In genomic region chr1:244862354-244862698, GRCh38 we compare ENCODE assay signal across 1 cellular context.
TF ChIP-seq lines count a peak whose summit lies in the region.

No MANE protein-coding gene starts in this region.

TF ChIP-seq in HepG2, 621 proteins besides CTCF, POLR2A, EP300 and RAD21 (continued from another document):
- TF ChIP-seq SIN3A (IDR thresholded peaks at IDR 0.05; ENCODE audit: borderline replicate concordance, low read depth, low read length) (0 out of 2 replicates have a peak, but pooled peaks have one; percentile 4), ATRX (CRISPR knock-in tag; IDR thresholded peaks at IDR 0.05; ENCODE audit: borderline replicate concordance) (no peak), ZSCAN25 (CRISPR knock-in tag; IDR thresholded peaks at IDR 0.05) (no peak), FOXM1 (CRISPR knock-in tag; IDR thresholded peaks at IDR 0.05) (no peak), ZBTB42 (CRISPR knock-in tag; IDR thresholded peaks at IDR 0.05) (no peak), PCBP2 (optimal IDR thresholded peaks at IDR 0.05; ENCODE audit: low read depth, low read length, poor library complexity, severe bottlenecking) (no peak), ZNF318 (CRISPR knock-in tag; IDR thresholded peaks at IDR 0.05) (no peak), DBP (CRISPR knock-in tag; IDR thresholded peaks at IDR 0.05; ENCODE audit: not compliant biosample characterization) (no peak), ZNF335 (CRISPR knock-in tag; IDR thresholded peaks at IDR 0.05) (no peak), NCOR1 (IDR thresholded peaks at IDR 0.05; ENCODE audit: borderline replicate concordance, low read length) (no peak), TBL1XR1 (IDR thresholded peaks at IDR 0.05; ENCODE audit: borderline replicate concordance, low read length, partially characterized antibody) (no peak), THAP9 (CRISPR knock-in tag; IDR thresholded peaks at IDR 0.05; ENCODE audit: borderline replicate concordance) (no peak), ZXDC (CRISPR knock-in tag; IDR thresholded peaks at IDR 0.05) (no peak), BHLHE40 (IDR thresholded peaks at IDR 0.05; ENCODE audit: low read length) (no peak), ZIK1 (CRISPR knock-in tag; IDR thresholded peaks at IDR 0.05; ENCODE audit: borderline replicate concordance, low read depth) (no peak), TFDP1 (CRISPR knock-in tag; IDR thresholded peaks at IDR 0.05; ENCODE audit: borderline replicate concordance) (no peak), PAXIP1 (CRISPR knock-in tag; conservative IDR thresholded peaks at IDR 0.05) (no peak), SRF (IDR thresholded peaks at IDR 0.05; ENCODE audit: low read depth, low read length) (no peak), THRA (CRISPR knock-in tag; IDR thresholded peaks at IDR 0.05; ENCODE audit: borderline replicate concordance) (no peak), RBM22 (optimal IDR thresholded peaks at IDR 0.05; ENCODE audit: low read length) (peak; percentile 54)
